16 cellular contexts compared by ENCODE assay signal in the genomic region with DNA sequence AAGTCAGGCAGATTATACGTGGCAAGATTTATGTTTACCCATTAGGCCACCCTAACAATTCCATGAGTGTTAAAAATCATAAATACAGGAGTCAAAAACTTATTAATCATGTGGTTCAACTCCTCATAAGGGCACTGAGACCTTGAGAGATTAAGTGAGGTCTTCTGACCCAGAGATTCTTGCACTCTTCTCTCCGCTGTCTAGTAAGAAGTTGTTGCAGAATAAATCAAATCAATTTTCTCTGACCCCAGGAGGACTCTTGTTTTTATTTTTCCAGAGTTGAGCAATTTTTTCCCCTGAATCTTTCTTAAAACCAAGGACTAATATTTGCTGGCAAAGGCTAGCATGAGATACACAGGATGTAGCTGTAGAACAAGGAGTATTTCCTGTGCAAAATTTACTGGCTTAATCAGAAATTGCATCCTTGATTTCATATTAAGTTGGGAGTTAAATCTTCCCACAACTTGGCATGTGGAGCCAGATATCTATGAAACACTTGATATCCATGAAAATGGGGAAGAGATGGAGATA.
A peak's percentile ranks its signal among the peaks of the same experiment; 100 is the strongest.
DNase-seq lines count a peak whose midpoint lies in the region; ATAC-seq, FAIRE-seq and TF ChIP-seq lines count a peak whose summit lies in the region.
"Had no signal": no experiment of that assay in that cellular context is flagged by ENCODE, and none has a peak within 500 bp of the region (broad histone marks: within the 10 kb centered on the region; RNA-seq: fewer than 3 reads in every experiment).

No MANE protein-coding gene starts in this region.

- no peaks in the 10 kb centered on the region for H3K9me3 ChIP-seq in mammary epithelial cell (replicated peaks; ENCODE audit: insufficient read depth, low read length)
- H3K9me3 ChIP-seq in breast epithelium, result no peaks in the 10 kb centered on the region
- no peaks in the 10 kb centered on the region for H3K9me3 ChIP-seq in endothelial cell of umbilical vein (replicated peaks; ENCODE audit: control insufficient read depth, insufficient read depth, low read length)
- H3K9me3 ChIP-seq: BLaER1 treated with 17β-estradiol and CSF1 and Interleukin-3, amounts not matched to agents 10 nM and 100 nM had no signal

- H3K4me2 ChIP-seq in mammary epithelial cell (ENCODE audit: insufficient read depth, low read depth, low read length) (no peak overlapping the region), endothelial cell of umbilical vein (ENCODE audit: insufficient read depth, low read length) (no peak overlapping the region)
- H3K4me2 ChIP-seq: BLaER1 treated with 17β-estradiol and CSF1 and Interleukin-3, amounts not matched to agents 10 nM and 100 nM had no signal

- POLR2A ChIA-PET in endothelial cell of umbilical vein (lab: Charles Lee), result no interaction called here

- peak; percentile 81 for ATAC-seq in sciatic nerve
- no peak for ATAC-seq in stimulated activated naive B cell treated with anti-CD40 and anti-IgM and Interleukin-4, amounts not matched to agents 10 μg/mL and 1 μg/mL and 100 μg/mL, for 72 hours (replicated peaks)

- peaks cover 0 to 8% of the 10 kb centered on the region in 2 donors for H3K27me3 Mint-ChIP-seq in stimulated activated naive B cell treated with anti-CD40 and anti-IgM and Interleukin-4, amounts not matched to agents 10 μg/mL and 1 μg/mL and 100 μg/mL, for 72 hours
- H3K27me3 Mint-ChIP-seq in activated T-helper 1 cell treated with anti-CD3 and anti-CD28 coated beads, Interleukin-12 subunit alpha, Interleukin-12 subunit beta, Interleukin-2, Interleukin-4 antibody, amounts not matched to agents 30 ng/mL and 10 ng/mL and 1 ng/mL, durations not matched to agents 14 hours and 24 hours and 36 hours (ENCODE audit: insufficient read depth), result peaks cover 2% of the 10 kb centered on the region
- H3K27me3 Mint-ChIP-seq: CD4-positive, CD25-positive, alpha-beta regulatory T cell had no signal

- 100% methylated on average over 2 of the region's 2 CpGs for WGBS in mammary epithelial cell (ENCODE audit: low coverage, missing lambda C conversion rate)

- peaks cover 0 to 4% of the 10 kb centered on the region in 2 donors for H3K9me3 Mint-ChIP-seq in stimulated activated naive B cell treated with anti-CD40 and anti-IgM and Interleukin-4, amounts not matched to agents 10 μg/mL and 1 μg/mL and 100 μg/mL, for 72 hours
- H3K9me3 Mint-ChIP-seq in activated T-helper 1 cell treated with anti-CD3 and anti-CD28 coated beads, Interleukin-12 subunit alpha, Interleukin-12 subunit beta, Interleukin-2, Interleukin-4 antibody, amounts not matched to agents 30 ng/mL and 10 ng/mL and 1 ng/mL, durations not matched to agents 14 hours and 24 hours and 36 hours, result no peaks in the 10 kb centered on the region
- H3K9me3 Mint-ChIP-seq: H9 had no signal

- FAIRE-seq in endothelial cell of umbilical vein (lab: Jason Lieb, UNC), result no peak
- FAIRE-seq: GM19239 had no signal

- CTCF ChIA-PET in mammary epithelial cell (lab: Charles Lee; ENCODE audit: low non-redundant PET) (no interaction called here), endothelial cell of umbilical vein (lab: Charles Lee) (interaction anchor here (1.1 kb wide), 1 partner anchor 67 kb away, joined by 3 read pairs; no protein-coding TSS in a partner anchor)

- peaks cover 2 to 5% of the 10 kb centered on the region in 2 donors for H3K4me1 Mint-ChIP-seq in stimulated activated naive B cell treated with anti-CD40 and anti-IgM and Interleukin-4, amounts not matched to agents 10 μg/mL and 1 μg/mL and 100 μg/mL, for 72 hours
- peaks cover 17% of the 10 kb centered on the region for H3K4me1 Mint-ChIP-seq in activated T-helper 1 cell treated with anti-CD3 and anti-CD28 coated beads, Interleukin-12 subunit alpha, Interleukin-12 subunit beta, Interleukin-2, Interleukin-4 antibody, amounts not matched to agents 30 ng/mL and 10 ng/mL and 1 ng/mL, durations not matched to agents 14 hours and 24 hours and 36 hours (ENCODE audit: low read depth)

- no peak overlapping the region for H3K9ac ChIP-seq in mammary epithelial cell (ENCODE audit: insufficient read depth, low read length)
- no peak overlapping the region for H3K9ac ChIP-seq in endothelial cell of umbilical vein (replicated peaks; ENCODE audit: extremely low read depth, insufficient read depth, low read length)
- H3K9ac ChIP-seq: BLaER1 treated with 17β-estradiol and CSF1 and Interleukin-3, amounts not matched to agents 10 nM and 100 nM had no signal

- in situ Hi-C loops in mammary epithelial cell (cut with MboI; ENCODE audit: low sequenced_read_pairs in 2 of 2), result no loop called here

- no peak for TF ChIP-seq CTCF in mammary epithelial cell (conservative IDR thresholded peaks at IDR 0.05 in 1 of 2, IDR thresholded peaks at IDR 0.05 in 1 of 2; ENCODE audit: extremely low read depth in 1 of 2, insufficient read depth in 1 of 2, low read depth in 1 of 2, low read length in 2 of 2)
- no peak for TF ChIP-seq CTCF in breast epithelium (IDR thresholded peaks at IDR 0.05)
- TF ChIP-seq CTCF in endothelial cell of umbilical vein (IDR thresholded peaks at IDR 0.05; ENCODE audit: extremely low read depth in 1 of 2, insufficient read depth in 1 of 2, low read depth in 1 of 2, low read length in 2 of 2), result no peak

- H3K27ac Mint-ChIP-seq in stimulated activated naive B cell treated with anti-CD40 and anti-IgM and Interleukin-4, amounts not matched to agents 10 μg/mL and 1 μg/mL and 100 μg/mL, for 72 hours, result no peak overlapping the region
- no peak overlapping the region for H3K27ac Mint-ChIP-seq in activated T-helper 1 cell treated with anti-CD3 and anti-CD28 coated beads, Interleukin-12 subunit alpha, Interleukin-12 subunit beta, Interleukin-2, Interleukin-4 antibody, amounts not matched to agents 30 ng/mL and 10 ng/mL and 1 ng/mL, durations not matched to agents 14 hours and 24 hours and 36 hours
- H3K27ac Mint-ChIP-seq: CD4-positive, CD25-positive, alpha-beta regulatory T cell; H9 had no signal

- H3K4me3 ChIP-seq in mammary epithelial cell (replicated peaks in 1 of 3; ENCODE audit: insufficient read depth in 1 of 3, low read depth in 2 of 3, low read length in 3 of 3), result no peak overlapping the region
- H3K4me3 ChIP-seq in breast epithelium, result no peak overlapping the region
- H3K4me3 ChIP-seq in endothelial cell of umbilical vein (replicated peaks in 1 of 3; ENCODE audit: insufficient read depth in 1 of 3, low read depth in 1 of 3, low read length in 3 of 3), result no peak overlapping the region
- H3K4me3 ChIP-seq: BLaER1 treated with 17β-estradiol and CSF1 and Interleukin-3, amounts not matched to agents 10 nM and 100 nM had no signal

- H3K79me2 ChIP-seq in mammary epithelial cell (ENCODE audit: insufficient read depth, low read length), result no peaks in the 10 kb centered on the region
- no peaks in the 10 kb centered on the region for H3K79me2 ChIP-seq in endothelial cell of umbilical vein (ENCODE audit: control insufficient read depth, insufficient read depth, low read length)

- no peaks in the 10 kb centered on the region for H3K36me3 Mint-ChIP-seq in stimulated activated naive B cell treated with anti-CD40 and anti-IgM and Interleukin-4, amounts not matched to agents 10 μg/mL and 1 μg/mL and 100 μg/mL, for 72 hours
- H3K36me3 Mint-ChIP-seq in activated T-helper 1 cell treated with anti-CD3 and anti-CD28 coated beads, Interleukin-12 subunit alpha, Interleukin-12 subunit beta, Interleukin-2, Interleukin-4 antibody, amounts not matched to agents 30 ng/mL and 10 ng/mL and 1 ng/mL, durations not matched to agents 14 hours and 24 hours and 36 hours (ENCODE audit: low read depth), result no peaks in the 10 kb centered on the region
- H3K36me3 Mint-ChIP-seq: CD4-positive, CD25-positive, alpha-beta regulatory T cell had no signal

- peaks cover 12% of the 10 kb centered on the region for H3K4me1 ChIP-seq in mammary epithelial cell (ENCODE audit: insufficient read depth, low read length)
- no peaks in the 10 kb centered on the region for H3K4me1 ChIP-seq in breast epithelium
- peaks cover 14% of the 10 kb centered on the region for H3K4me1 ChIP-seq in endothelial cell of umbilical vein (ENCODE audit: control insufficient read depth, extremely low read depth, insufficient read depth, low read length)
- H3K4me1 ChIP-seq: BLaER1 treated with 17β-estradiol and CSF1 and Interleukin-3, amounts not matched to agents 10 nM and 100 nM had no signal

- dilution Hi-C loops in mammary epithelial cell (cut with HindIII; ENCODE audit: low sequenced_read_pairs) (loop anchor here (10.0 kb wide), 1 partner anchor 61 kb away; no protein-coding TSS in a partner anchor), endothelial cell of umbilical vein (cut with MboI; ENCODE audit: extremely low pct_ligation_motif_present, low sequenced_read_pairs) (no loop called here)

- no peak overlapping the region for H3K4me3 Mint-ChIP-seq in stimulated activated naive B cell treated with anti-CD40 and anti-IgM and Interleukin-4, amounts not matched to agents 10 μg/mL and 1 μg/mL and 100 μg/mL, for 72 hours
- no peak overlapping the region for H3K4me3 Mint-ChIP-seq in activated T-helper 1 cell treated with anti-CD3 and anti-CD28 coated beads, Interleukin-12 subunit alpha, Interleukin-12 subunit beta, Interleukin-2, Interleukin-4 antibody, amounts not matched to agents 30 ng/mL and 10 ng/mL and 1 ng/mL, durations not matched to agents 14 hours and 24 hours and 36 hours
- H3K4me3 Mint-ChIP-seq: CD4-positive, CD25-positive, alpha-beta regulatory T cell; H9 had no signal

- no peaks in the 10 kb centered on the region for H3K27me3 ChIP-seq in mammary epithelial cell (ENCODE audit: insufficient read depth, low read length)
- no peaks in the 10 kb centered on the region for H3K27me3 ChIP-seq in breast epithelium
- H3K27me3 ChIP-seq in endothelial cell of umbilical vein (ENCODE audit: control insufficient read depth in 2 of 2, insufficient read depth in 2 of 2, low read length in 2 of 2), result no peaks in the 10 kb centered on the region
- H3K27me3 ChIP-seq: BLaER1 treated with 17β-estradiol and CSF1 and Interleukin-3, amounts not matched to agents 10 nM and 100 nM had no signal

- H2AFZ ChIP-seq in mammary epithelial cell (ENCODE audit: low read depth, low read length) (no peak overlapping the region), endothelial cell of umbilical vein (ENCODE audit: low read depth, low read length) (no peak overlapping the region)

- DNase-seq in mammary epithelial cell, result no peak
- DNase-seq in breast epithelium (ENCODE audit: low spot score in 2 of 2), result no peak
- peak; percentile 21 for DNase-seq in endothelial cell of umbilical vein (ENCODE audit: low read depth, low spot score)
- DNase-seq in sciatic nerve (ENCODE audit: low spot score), result no peak
- no peak for DNase-seq in stimulated activated naive B cell treated with anti-CD40 and anti-IgM and Interleukin-4, amounts not matched to agents 10 μg/mL and 1 μg/mL and 100 μg/mL, for 72 hours
- DNase-seq in activated T-helper 1 cell treated with anti-CD3 and anti-CD28 coated beads, Interleukin-12 subunit alpha, Interleukin-12 subunit beta, Interleukin-2, Interleukin-4 antibody, amounts not matched to agents 30 ng/mL and 10 ng/mL and 1 ng/mL, durations not matched to agents 14 hours and 24 hours and 36 hours (ENCODE audit: low spot score), result no peak
- no peak for DNase-seq in inferior parietal cortex (ENCODE audit: extremely low spot score)
- DNase-seq: AML-193; CD4-positive, CD25-positive, alpha-beta regulatory T cell; DMS53; GF-D8; GOT3; H9 had no signal

- intact Hi-C loops in mammary epithelial cell (cut with micrococcal nuclease) (no loop called here), breast epithelium (cut with DNase I; ENCODE audit: low total_unique reads) (no loop called here), endothelial cell of umbilical vein (cut with micrococcal nuclease) (no loop called here), sciatic nerve (cut with DNase I) (no loop called here)
- intact Hi-C loops in activated T-helper 1 cell treated with anti-CD3 and anti-CD28 coated beads, Interleukin-12 subunit alpha, Interleukin-12 subunit beta, Interleukin-2, Interleukin-4 antibody, amounts not matched to agents 30 ng/mL and 10 ng/mL and 1 ng/mL, durations not matched to agents 14 hours and 24 hours and 36 hours (cut with micrococcal nuclease), result no loop called here

- H3K36me3 ChIP-seq in mammary epithelial cell (ENCODE audit: insufficient read depth, low read length) (no peaks in the 10 kb centered on the region), breast epithelium (no peaks in the 10 kb centered on the region), endothelial cell of umbilical vein (ENCODE audit: control insufficient read depth in 2 of 2, extremely low read depth in 1 of 2, insufficient read depth in 2 of 2, low read length in 2 of 2) (no peaks in the 10 kb centered on the region)
- H3K36me3 ChIP-seq: BLaER1 treated with 17β-estradiol and CSF1 and Interleukin-3, amounts not matched to agents 10 nM and 100 nM had no signal

- BruUV-seq in mammary epithelial cell (replicated peaks; lab: Mats Ljungman, UMichigan) (TSS peak; percentile 55), endothelial cell of umbilical vein (replicated peaks; lab: Mats Ljungman, UMichigan) (no TSS peak)

- no peaks in the 10 kb centered on the region for H4K20me1 ChIP-seq in mammary epithelial cell (ENCODE audit: insufficient read depth, low read length)
- no peaks in the 10 kb centered on the region for H4K20me1 ChIP-seq in endothelial cell of umbilical vein (replicated peaks; ENCODE audit: control insufficient read depth, extremely low read depth, insufficient read depth, low read length)
- H4K20me1 ChIP-seq: BLaER1 treated with 17β-estradiol and CSF1 and Interleukin-3, amounts not matched to agents 10 nM and 100 nM had no signal

- H3K27ac ChIP-seq in mammary epithelial cell (ENCODE audit: insufficient read depth, low read depth, low read length) (no peak overlapping the region), breast epithelium (no peak overlapping the region), endothelial cell of umbilical vein (ENCODE audit: insufficient read depth, low read depth, low read length) (no peak overlapping the region)
- H3K27ac ChIP-seq: 22Rv1; BLaER1 treated with 17β-estradiol and CSF1 and Interleukin-3, amounts not matched to agents 10 nM and 100 nM had no signal

- H3K9me1 ChIP-seq in endothelial cell of umbilical vein (replicated peaks; ENCODE audit: control insufficient read depth, extremely low read depth, insufficient read depth, low read length), result no peaks in the 10 kb centered on the region

- TF ChIP-seq POLR2A in breast epithelium (IDR thresholded peaks at IDR 0.05) (no peak), endothelial cell of umbilical vein (IDR thresholded peaks at IDR 0.05; ENCODE audit: low read depth, low read length) (no peak)
